In genomic region chr2:223815186-223815883, GRCh38 we compare ENCODE assay signal across 10 cellular contexts. TPM values are rescaled to one million over a fixed set of nuclear protein-coding genes. Genes with fewer than 3 reads are reported as not detected.
DNase-seq lines count a peak whose midpoint lies in the region; ATAC-seq and FAIRE-seq lines count a peak whose summit lies in the region.
"Had no signal": no experiment of that assay in that cellular context is flagged by ENCODE, and none has a peak within 500 bp of the region (broad histone marks: within the 10 kb centered on the region; RNA-seq: fewer than 3 reads in every experiment).

No MANE protein-coding gene starts in this region.

- DNase-seq in RPMI8226 (peak; percentile 45), glomerular endothelial cell (ENCODE audit: extremely low read depth, low read depth, low spot score) (peak; percentile 96), Kasumi-1 (lab: John Stamatoyannopoulos, UW) (no peak), NCI-H146 treated with DMSO at 0.1 percent for 48 hours (lab: John Stamatoyannopoulos, UW; ENCODE audit: unreplicated experiment) (no peak)
- DNase-seq: GF-D8, NCI-H2081 treated with DMSO at 0.1 percent for 48 hours had no signal

- ATAC-seq in GM18511 (IDR thresholded peaks at IDR 0.05; ENCODE audit: unreplicated experiment), result peak; percentile 52
- ATAC-seq in GM19463 (IDR thresholded peaks at IDR 0.05; ENCODE audit: unreplicated experiment), result no peak
- ATAC-seq in GM18520 (IDR thresholded peaks at IDR 0.05; ENCODE audit: unreplicated experiment), result no peak

- peak; percentile 99 for FAIRE-seq in A204.1 (lab: Jason Lieb, UNC)

RNA-seq across cellular contexts. Expression of gene AP1S3, which starts 22.0 kb away (rescaled TPM):
- total RNA-seq in glomerular endothelial cell, result 5.9 and 6.7 TPM in 2 replicates

Comparison
In these comparisons a context has a peak if more than half of its experiments do, and no peak if none do; other contexts are left out.
1. DNase-seq: peak in RPMI8226 (single experiment) and glomerular endothelial cell (single experiment); none in Kasumi-1 (0 of 2) and NCI-H146 treated with DMSO at 0.1 percent for 48 hours (single experiment).